Comparison of ENCODE assay signal across 1 cellular context in the genomic region with DNA sequence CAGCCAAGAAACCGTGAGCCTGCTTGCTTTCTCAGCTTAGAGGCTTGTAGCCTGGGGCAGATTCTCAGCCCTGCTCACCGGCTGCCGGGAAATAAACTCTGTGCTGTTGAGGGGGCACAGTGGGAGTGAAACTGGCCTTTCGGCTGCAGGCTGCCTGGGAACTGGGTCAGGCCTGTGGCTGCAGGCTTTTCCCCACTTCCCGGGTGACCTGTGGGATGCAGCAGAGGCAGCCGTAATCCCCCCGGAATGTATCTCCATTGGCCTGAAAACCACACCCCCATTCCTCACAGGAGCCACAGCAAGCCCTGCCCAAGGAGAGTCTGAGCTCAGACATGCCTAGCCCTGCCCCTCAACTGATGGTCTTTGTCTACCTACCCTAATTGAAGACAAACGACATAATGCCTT.
TF ChIP-seq lines count a peak whose summit lies in the region.

No MANE protein-coding gene starts in this region.

TF ChIP-seq in WTC11, 78 proteins besides CTCF, POLR2A, EP300 and RAD21 (continued from another document):
- TF ChIP-seq, protein P1, sequence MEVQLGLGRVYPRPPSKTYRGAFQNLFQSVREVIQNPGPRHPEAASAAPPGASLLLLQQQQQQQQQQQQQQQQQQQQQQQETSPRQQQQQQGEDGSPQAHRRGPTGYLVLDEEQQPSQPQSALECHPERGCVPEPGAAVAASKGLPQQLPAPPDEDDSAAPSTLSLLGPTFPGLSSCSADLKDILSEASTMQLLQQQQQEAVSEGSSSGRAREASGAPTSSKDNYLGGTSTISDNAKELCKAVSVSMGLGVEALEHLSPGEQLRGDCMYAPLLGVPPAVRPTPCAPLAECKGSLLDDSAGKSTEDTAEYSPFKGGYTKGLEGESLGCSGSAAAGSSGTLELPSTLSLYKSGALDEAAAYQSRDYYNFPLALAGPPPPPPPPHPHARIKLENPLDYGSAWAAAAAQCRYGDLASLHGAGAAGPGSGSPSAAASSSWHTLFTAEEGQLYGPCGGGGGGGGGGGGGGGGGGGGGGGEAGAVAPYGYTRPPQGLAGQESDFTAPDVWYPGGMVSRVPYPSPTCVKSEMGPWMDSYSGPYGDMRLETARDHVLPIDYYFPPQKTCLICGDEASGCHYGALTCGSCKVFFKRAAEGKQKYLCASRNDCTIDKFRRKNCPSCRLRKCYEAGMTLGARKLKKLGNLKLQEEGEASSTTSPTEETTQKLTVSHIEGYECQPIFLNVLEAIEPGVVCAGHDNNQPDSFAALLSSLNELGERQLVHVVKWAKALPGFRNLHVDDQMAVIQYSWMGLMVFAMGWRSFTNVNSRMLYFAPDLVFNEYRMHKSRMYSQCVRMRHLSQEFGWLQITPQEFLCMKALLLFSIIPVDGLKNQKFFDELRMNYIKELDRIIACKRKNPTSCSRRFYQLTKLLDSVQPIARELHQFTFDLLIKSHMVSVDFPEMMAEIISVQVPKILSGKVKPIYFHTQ (CRISPR knock-in tag; IDR thresholded peaks at IDR 0.05) = no peak
- no peak for TF ChIP-seq CREB1 (CRISPR knock-in tag; IDR thresholded peaks at IDR 0.05)
- no peak for TF ChIP-seq FOXK1 (CRISPR knock-in tag; IDR thresholded peaks at IDR 0.05)
- no peak for TF ChIP-seq ZNF416 (CRISPR knock-in tag; IDR thresholded peaks at IDR 0.05)
- no peak for TF ChIP-seq MXD4 (CRISPR knock-in tag; IDR thresholded peaks at IDR 0.05; ENCODE audit: borderline replicate concordance)
